ENCODE assay signal across 17 cellular contexts in the genomic region with DNA sequence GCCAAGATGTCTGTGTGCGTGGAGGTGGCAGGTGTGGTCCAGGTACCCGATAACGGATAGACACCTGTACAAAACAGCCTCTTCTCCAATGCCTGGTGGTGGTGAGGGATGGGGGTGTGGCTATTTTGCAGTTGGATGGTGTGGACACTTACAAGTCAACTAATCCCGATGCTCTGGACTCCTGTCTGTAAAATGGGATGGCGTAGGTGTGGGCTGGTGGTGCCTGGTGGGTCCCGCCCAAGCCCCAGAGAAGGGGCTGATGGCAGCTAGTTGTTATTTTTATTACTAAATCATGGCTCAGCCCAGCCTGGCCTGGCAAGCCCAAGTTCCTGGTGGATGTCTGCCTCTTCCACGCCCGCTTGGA. TPM values are rescaled to one million over a fixed set of nuclear protein-coding genes. Genes with fewer than 3 reads are reported as not detected.
DNase-seq lines count a peak whose midpoint lies in the region; ATAC-seq and TF ChIP-seq lines count a peak whose summit lies in the region.
"Had no signal": no experiment of that assay in that cellular context is flagged by ENCODE, and none has a peak within 500 bp of the region (broad histone marks: within the 10 kb centered on the region; RNA-seq: fewer than 3 reads in every experiment).

No MANE protein-coding gene starts in this region.

- no peaks in the 10 kb centered on the region for H3K9me3 ChIP-seq in esophagus muscularis mucosa
- no peaks in the 10 kb centered on the region for H3K9me3 ChIP-seq in gastrocnemius medialis

- 97% methylated on average over 8 of the region's 8 CpGs for WGBS in esophagus muscularis mucosa

- no peaks in the 10 kb centered on the region for H3K36me3 Mint-ChIP-seq in activated CD4-positive, alpha-beta T cell treated with anti-CD3 and anti-CD28 coated beads, Interleukin-2, amount 10 ng/mL, durations not matched to agents 7 days and 5 days (ENCODE audit: low read depth)
- H3K36me3 Mint-ChIP-seq: activated naive CD8-positive, alpha-beta T cell treated with anti-CD3 and anti-CD28 coated beads, Interleukin-2, amount 10 ng/mL, durations not matched to agents 7 days and 5 days; naive thymus-derived CD8-positive, alpha-beta T cell had no signal

- H3K27me3 ChIP-seq in esophagus muscularis mucosa: no peaks in the 10 kb centered on the region
- no peaks in the 10 kb centered on the region for H3K27me3 ChIP-seq in gastrocnemius medialis

- DNase-seq in D341Med (ENCODE audit: low spot score) (peak; percentile 13), NCI-H1105 treated with DMSO at 0.1 percent for 48 hours (lab: John Stamatoyannopoulos, UW) (peak; percentile 79), esophagus muscularis mucosa (ENCODE audit: extremely low spot score) (no peak), gastrocnemius medialis (no peak), SW 1271 (lab: John Stamatoyannopoulos, UW) (no peak), NCI-H446 treated with DMSO at 0.1 percent for 48 hours (lab: John Stamatoyannopoulos, UW) (no peak)
- no peak for DNase-seq in activated CD4-positive, alpha-beta T cell treated with anti-CD3 and anti-CD28 coated beads, Interleukin-2, amount 10 ng/mL, durations not matched to agents 7 days and 5 days
- DNase-seq: activated naive CD8-positive, alpha-beta T cell treated with anti-CD3 and anti-CD28 coated beads, Interleukin-2, amount 10 ng/mL, durations not matched to agents 7 days and 5 days; activated T-cell treated with anti-CD3 and anti-CD28 coated beads, Interleukin-2, amount 50 U/mL, for 24 hours; caudate nucleus; effector memory CD4-positive, alpha-beta T cell; foreskin fibroblast; KG1; naive thymus-derived CD8-positive, alpha-beta T cell; OCI-M1 had no signal

- H3K27ac ChIP-seq in esophagus muscularis mucosa (replicated peaks in 1 of 4) (peak overlapping the region; percentile 92 to 97 (median 96)), gastrocnemius medialis (peak overlapping the region; percentile 93 to 100 (median 100))

- ATAC-seq in gastrocnemius medialis (no peak), HG02610 (IDR thresholded peaks at IDR 0.05; ENCODE audit: unreplicated experiment) (no peak)
- ATAC-seq: GM23338; naive thymus-derived CD8-positive, alpha-beta T cell had no signal

- no peak for TF ChIP-seq EP300 in esophagus muscularis mucosa (IDR thresholded peaks at IDR 0.05)

- CTCF ChIA-PET in activated CD4-positive, alpha-beta T cell treated with anti-CD3 and anti-CD28 coated beads, Interleukin-2, amount 10 ng/mL, durations not matched to agents 7 days and 5 days (lab: Charles Lee): interaction anchor here (0.6 kb wide), 1 partner anchor 26 kb away, joined by 3 read pairs; no protein-coding TSS in a partner anchor

- no peaks in the 10 kb centered on the region for H3K9me3 Mint-ChIP-seq in activated CD4-positive, alpha-beta T cell treated with anti-CD3 and anti-CD28 coated beads, Interleukin-2, amount 10 ng/mL, durations not matched to agents 7 days and 5 days
- H3K9me3 Mint-ChIP-seq: activated naive CD8-positive, alpha-beta T cell treated with anti-CD3 and anti-CD28 coated beads, Interleukin-2, amount 10 ng/mL, durations not matched to agents 7 days and 5 days; activated T-cell treated with anti-CD3 and anti-CD28 coated beads, Interleukin-2, amount 50 U/mL, for 24 hours; GM23338; naive thymus-derived CD8-positive, alpha-beta T cell had no signal

- no peak overlapping the region for H3K4me3 ChIP-seq in esophagus muscularis mucosa
- H3K4me3 ChIP-seq in gastrocnemius medialis: no peak overlapping the region
- H3K4me3 ChIP-seq: GM23338 had no signal

- H3K4me1 ChIP-seq in esophagus muscularis mucosa (peaks cover 56 to 75% (median 70%) of the 10 kb centered on the region in 4 donors), gastrocnemius medialis (peaks cover 59 to 75% of the 10 kb centered on the region in 2 donors)

- in situ Hi-C loops in gastrocnemius medialis (cut with MboI; ENCODE audit: low sequenced_read_pairs in 4 of 4): no loop called here

- no peak overlapping the region for H3K4me3 Mint-ChIP-seq in activated CD4-positive, alpha-beta T cell treated with anti-CD3 and anti-CD28 coated beads, Interleukin-2, amount 10 ng/mL, durations not matched to agents 7 days and 5 days
- H3K4me3 Mint-ChIP-seq: activated naive CD8-positive, alpha-beta T cell treated with anti-CD3 and anti-CD28 coated beads, Interleukin-2, amount 10 ng/mL, durations not matched to agents 7 days and 5 days; activated T-cell treated with anti-CD3 and anti-CD28 coated beads, Interleukin-2, amount 50 U/mL, for 24 hours; GM23338; naive thymus-derived CD8-positive, alpha-beta T cell had no signal

- no peak for TF ChIP-seq CTCF in esophagus muscularis mucosa (IDR thresholded peaks at IDR 0.05)
- no peak for TF ChIP-seq CTCF in gastrocnemius medialis (IDR thresholded peaks at IDR 0.05 in 4 of 5, conservative IDR thresholded peaks at IDR 0.05 in 1 of 5)

- TF ChIP-seq POLR2A in esophagus muscularis mucosa (IDR thresholded peaks at IDR 0.05; ENCODE audit: low read depth) (no peak), gastrocnemius medialis (IDR thresholded peaks at IDR 0.05) (no peak)

- intact Hi-C loops in esophagus muscularis mucosa (cut with DNase I) (no loop called here), gastrocnemius medialis (cut with DNase I; ENCODE audit: low total_unique reads) (no loop called here)

- no peaks in the 10 kb centered on the region for H3K4me1 Mint-ChIP-seq in activated CD4-positive, alpha-beta T cell treated with anti-CD3 and anti-CD28 coated beads, Interleukin-2, amount 10 ng/mL, durations not matched to agents 7 days and 5 days
- H3K4me1 Mint-ChIP-seq: activated naive CD8-positive, alpha-beta T cell treated with anti-CD3 and anti-CD28 coated beads, Interleukin-2, amount 10 ng/mL, durations not matched to agents 7 days and 5 days had no signal

- H3K36me3 ChIP-seq in esophagus muscularis mucosa (no peaks in the 10 kb centered on the region), gastrocnemius medialis (no peaks in the 10 kb centered on the region)

- no peak overlapping the region for H3K27ac Mint-ChIP-seq in activated CD4-positive, alpha-beta T cell treated with anti-CD3 and anti-CD28 coated beads, Interleukin-2, amount 10 ng/mL, durations not matched to agents 7 days and 5 days
- H3K27ac Mint-ChIP-seq: activated naive CD8-positive, alpha-beta T cell treated with anti-CD3 and anti-CD28 coated beads, Interleukin-2, amount 10 ng/mL, durations not matched to agents 7 days and 5 days; activated T-cell treated with anti-CD3 and anti-CD28 coated beads, Interleukin-2, amount 50 U/mL, for 24 hours; GM23338 had no signal

- POLR2A ChIA-PET in activated CD4-positive, alpha-beta T cell treated with anti-CD3 and anti-CD28 coated beads, Interleukin-2, amount 10 ng/mL, durations not matched to agents 7 days and 5 days (lab: Charles Lee): no interaction called here

- H3K27me3 Mint-ChIP-seq in activated CD4-positive, alpha-beta T cell treated with anti-CD3 and anti-CD28 coated beads, Interleukin-2, amount 10 ng/mL, durations not matched to agents 7 days and 5 days: peaks cover 3% of the 10 kb centered on the region

RNA-seq across cellular contexts. Expression of a gene that starts 22.3 kb away (rescaled TPM):
- total RNA-seq in esophagus muscularis mucosa (10 to 100 TPM; 20.8 to 24.0 (median 22.0) TPM), gastrocnemius medialis (100 to 1,000 TPM in 1 of 4 donors, 10 to 100 TPM in 3; 42.9 to 109 (median 77.0) TPM)
- total RNA-seq in activated CD4-positive, alpha-beta T cell treated with anti-CD3 and anti-CD28 coated beads, Interleukin-2, amount 10 ng/mL, durations not matched to agents 7 days and 5 days: 1 to 10 TPM in 1 of 2 experiments, under 1 TPM in 1; 0.94 to 1.3 TPM

Comparison
In these comparisons a context has a peak if more than half of its experiments do, and no peak if none do; other contexts are left out.
1. DNase-seq: peak in D341Med (single experiment) and NCI-H1105 treated with DMSO at 0.1 percent for 48 hours (single experiment); none in esophagus muscularis mucosa (single experiment), gastrocnemius medialis (0 of 2), activated CD4-positive, alpha-beta T cell treated with anti-CD3 and anti-CD28 coated beads, Interleukin-2, amount 10 ng/mL, durations not matched to agents 7 days and 5 days (single experiment), SW 1271 (0 of 2) and NCI-H446 treated with DMSO at 0.1 percent for 48 hours (single experiment).
2. RNA of a gene that starts 22.3 kb away (total RNA-seq): 42.9 to 109 TPM in gastrocnemius medialis and 20.8 to 24.0 TPM in esophagus muscularis mucosa; 0.94 to 1.3 TPM in activated CD4-positive, alpha-beta T cell treated with anti-CD3 and anti-CD28 coated beads, Interleukin-2, amount 10 ng/mL, durations not matched to agents 7 days and 5 days; every median in the first group is over 4 times any median in the second.